ENCODE assay signal across 1 cellular context in genomic region chr17:42422412-42422957, GRCh38.
TF ChIP-seq lines count a peak whose summit lies in the region.

No MANE protein-coding gene starts in this region.

TF ChIP-seq in HEK293, 187 proteins besides CTCF, POLR2A, EP300 and RAD21 (continued from another document and continues in another):
- TF ChIP-seq TSHZ1 (tag by site-specific recombination; IDR thresholded peaks at IDR 0.05; ENCODE audit: borderline replicate concordance), result no peak
- no peak for TF ChIP-seq ZNF140 (tag by site-specific recombination; IDR thresholded peaks at IDR 0.05)
- TF ChIP-seq HOXA7 (CRISPR knock-in tag; IDR thresholded peaks at IDR 0.05; ENCODE audit: borderline replicate concordance), result no peak
- no peak for TF ChIP-seq ZSCAN4 (tag by site-specific recombination; IDR thresholded peaks at IDR 0.05)
- no peak for TF ChIP-seq ZFP3 (tag by site-specific recombination; IDR thresholded peaks at IDR 0.05; ENCODE audit: low read depth)
- no peak for TF ChIP-seq INSM2 (tag by site-specific recombination; IDR thresholded peaks at IDR 0.05)
- no peak for TF ChIP-seq ZNF155 (tag by site-specific recombination; IDR thresholded peaks at IDR 0.05)
- no peak for TF ChIP-seq ZNF354C (tag by site-specific recombination; IDR thresholded peaks at IDR 0.05; ENCODE audit: borderline replicate concordance, low read depth)
- no peak for TF ChIP-seq ZBTB17 (tag by site-specific recombination; IDR thresholded peaks at IDR 0.05)
- TF ChIP-seq ZFHX2 (tag by site-specific recombination; conservative IDR thresholded peaks at IDR 0.05), result no peak
- TF ChIP-seq ZNF248 (tag by site-specific recombination; IDR thresholded peaks at IDR 0.05), result no peak
- peak; percentile 72 for TF ChIP-seq KLF1 (tag by site-specific recombination; IDR thresholded peaks at IDR 0.05)
- TF ChIP-seq ZNF24 (tag by site-specific recombination; IDR thresholded peaks at IDR 0.05), result no peak
- TF ChIP-seq ZNF639 (tag by site-specific recombination; IDR thresholded peaks at IDR 0.05), result no peak
- TF ChIP-seq PBX3 (CRISPR knock-in tag; IDR thresholded peaks at IDR 0.05), result no peak
- no peak for TF ChIP-seq ZNF280D (tag by site-specific recombination; IDR thresholded peaks at IDR 0.05)
- no peak for TF ChIP-seq ZNF623 (tag by site-specific recombination; IDR thresholded peaks at IDR 0.05)
- no peak for TF ChIP-seq ZSCAN16 (tag by site-specific recombination; IDR thresholded peaks at IDR 0.05)
- TF ChIP-seq GLIS2 (tag by site-specific recombination; IDR thresholded peaks at IDR 0.05), result no peak
- TF ChIP-seq ZNF670 (tag by site-specific recombination; IDR thresholded peaks at IDR 0.05; ENCODE audit: low read depth), result no peak
- no peak for TF ChIP-seq GLIS1 (tag by site-specific recombination; IDR thresholded peaks at IDR 0.05)
- TF ChIP-seq ZNF274 (IDR thresholded peaks at IDR 0.05; ENCODE audit: low read length), result no peak
- TF ChIP-seq ZNF274 (tag by site-specific recombination; IDR thresholded peaks at IDR 0.05; ENCODE audit: borderline replicate concordance), result no peak
- TF ChIP-seq ZNF660 (tag by site-specific recombination; IDR thresholded peaks at IDR 0.05), result no peak
- peak; percentile 43; the same call in 1 of the 2 replicates for TF ChIP-seq ZIC2 (tag by site-specific recombination; IDR thresholded peaks at IDR 0.05)
- no peak for TF ChIP-seq IKZF3 (tag by site-specific recombination; IDR thresholded peaks at IDR 0.05)
- no peak for TF ChIP-seq ZNF707 (tag by site-specific recombination; IDR thresholded peaks at IDR 0.05)
- peak; percentile 73; the same call in 1 of the 2 replicates for TF ChIP-seq ZNF2 (tag by site-specific recombination; IDR thresholded peaks at IDR 0.05)
- no peak for TF ChIP-seq ZNF621 (tag by site-specific recombination; IDR thresholded peaks at IDR 0.05)
- no peak for TF ChIP-seq ZNF529 (tag by site-specific recombination; IDR thresholded peaks at IDR 0.05; ENCODE audit: insufficient replicate concordance)
- TF ChIP-seq ZNF544 (tag by site-specific recombination; IDR thresholded peaks at IDR 0.05), result no peak
- no peak for TF ChIP-seq ZNF830 (tag by site-specific recombination; IDR thresholded peaks at IDR 0.05; ENCODE audit: low read depth)
- TF ChIP-seq ZBTB44 (tag by site-specific recombination; IDR thresholded peaks at IDR 0.05), result no peak
- TF ChIP-seq ZNF184 (tag by site-specific recombination; IDR thresholded peaks at IDR 0.05), result no peak
- TF ChIP-seq ZNF10 (tag by site-specific recombination; IDR thresholded peaks at IDR 0.05), result no peak
- TF ChIP-seq ZNF404 (tag by site-specific recombination; IDR thresholded peaks at IDR 0.05), result no peak
- TF ChIP-seq ZNF600 (tag by site-specific recombination; IDR thresholded peaks at IDR 0.05), result peak; percentile 60
- TF ChIP-seq ZNF792 (tag by site-specific recombination; IDR thresholded peaks at IDR 0.05), result no peak
- no peak for TF ChIP-seq ZNF19 (tag by site-specific recombination; IDR thresholded peaks at IDR 0.05; ENCODE audit: low read depth)
- TF ChIP-seq TRIM28 (IDR thresholded peaks at IDR 0.05; ENCODE audit: borderline replicate concordance, low read length), result no peak
- TF ChIP-seq SCRT1 (tag by site-specific recombination; IDR thresholded peaks at IDR 0.05; ENCODE audit: borderline replicate concordance), result no peak
- no peak for TF ChIP-seq MYNN (tag by site-specific recombination; IDR thresholded peaks at IDR 0.05; ENCODE audit: borderline replicate concordance)
- TF ChIP-seq YY1 (tag by site-specific recombination; IDR thresholded peaks at IDR 0.05), result no peak
- no peak for TF ChIP-seq ZEB2 (tag by site-specific recombination; IDR thresholded peaks at IDR 0.05)
- no peak for TF ChIP-seq ZFP37 (tag by site-specific recombination; IDR thresholded peaks at IDR 0.05)
- no peak for TF ChIP-seq ZNF561 (tag by site-specific recombination; IDR thresholded peaks at IDR 0.05; ENCODE audit: borderline replicate concordance)
- no peak for TF ChIP-seq ZNF132 (tag by site-specific recombination; IDR thresholded peaks at IDR 0.05; ENCODE audit: borderline replicate concordance)
- TF ChIP-seq KLF9 (tag by site-specific recombination; IDR thresholded peaks at IDR 0.05; ENCODE audit: low read depth), result peak; percentile 0; the same call in 1 of the 2 replicates
- TF ChIP-seq ZNF747 (tag by site-specific recombination; IDR thresholded peaks at IDR 0.05), result no peak
- TF ChIP-seq GFI1B (tag by site-specific recombination; IDR thresholded peaks at IDR 0.05), result no peak
- peak; percentile 62 for TF ChIP-seq ZBTB26 (tag by site-specific recombination; optimal IDR thresholded peaks at IDR 0.05)
- TF ChIP-seq SP2 (tag by site-specific recombination; IDR thresholded peaks at IDR 0.05), result peak; percentile 48
- TF ChIP-seq ZNF423 (tag by site-specific recombination; IDR thresholded peaks at IDR 0.05), result peak; percentile 38; the same call in 1 of the 2 replicates
- no peak for TF ChIP-seq ZNF777 (tag by site-specific recombination; IDR thresholded peaks at IDR 0.05; ENCODE audit: borderline replicate concordance)
- no peak for TF ChIP-seq ZNF169 (tag by site-specific recombination; IDR thresholded peaks at IDR 0.05)
- TF ChIP-seq KLF16 (tag by site-specific recombination; IDR thresholded peaks at IDR 0.05), result no peak
- no peak for TF ChIP-seq ZBTB1 (tag by site-specific recombination; IDR thresholded peaks at IDR 0.05)
- 0 out of 2 replicates have a peak, but pooled peaks have one; percentile 5 for TF ChIP-seq KLF8 (tag by site-specific recombination; IDR thresholded peaks at IDR 0.05)
- no peak for TF ChIP-seq ZNF473 (tag by site-specific recombination; IDR thresholded peaks at IDR 0.05)
- no peak for TF ChIP-seq ZBTB7A (tag by site-specific recombination; IDR thresholded peaks at IDR 0.05; ENCODE audit: low read depth)
- no peak for TF ChIP-seq ZNF146 (tag by site-specific recombination; IDR thresholded peaks at IDR 0.05)
- no peak for TF ChIP-seq ZNF664 (tag by site-specific recombination; IDR thresholded peaks at IDR 0.05)
